Comparison of ENCODE assay signal across 8 cellular contexts in genomic region chr19:3636962-3637361, GRCh38. TPM values are rescaled to one million over a fixed set of nuclear protein-coding genes. Genes with fewer than 3 reads are reported as not detected.
"Had no signal": no experiment of that assay in that cellular context is flagged by ENCODE, and none has a peak within 500 bp of the region (broad histone marks: within the 10 kb centered on the region; RNA-seq: fewer than 3 reads in every experiment).

No MANE protein-coding gene starts in this region.

- H3K4me3 Mint-ChIP-seq: IgD-negative memory B cell had no signal

- H3K9me3 Mint-ChIP-seq: IgD-negative memory B cell had no signal

- DNase-seq: IMR-90, KBM-7, KG1 had no signal

- H3K27me3 Mint-ChIP-seq: IgD-negative memory B cell had no signal

- H3K27ac Mint-ChIP-seq: IgD-negative memory B cell had no signal

- ATAC-seq: K562 had no signal

- H3K4me3 ChIP-seq: K562 had no signal

- H3K4me1 Mint-ChIP-seq: IgD-negative memory B cell had no signal

- FAIRE-seq: HTR-8/SVneo, K562 had no signal

- H3K27ac ChIP-seq: HL-60 had no signal

RNA-seq across cellular contexts. Expression of gene TBXA2R, which starts 30.3 kb away (rescaled TPM):
- total RNA-seq: HT-29 had no signal

RNA-seq across cellular contexts. Expression of gene GIPC3, which starts 51.7 kb away (rescaled TPM):
- total RNA-seq: HT-29 had no signal
- polyA plus RNA-seq: IgD-negative memory B cell had no signal
